Comparison of ENCODE assay signal across 8 cellular contexts in genomic region chr12:19552441-19553097, GRCh38.
A peak's percentile ranks its signal among the peaks of the same experiment; 100 is the strongest.
DNase-seq lines count a peak whose midpoint lies in the region; ATAC-seq and TF ChIP-seq lines count a peak whose summit lies in the region.
"Not testable (repeated sequence)": the region's sequence is repeated elsewhere in the genome, so short reads cannot be mapped to it uniquely, and the experiment has no call there.

No MANE protein-coding gene starts in this region.

- H3K9me3 Mint-ChIP-seq in activated CD4-positive, alpha-beta T cell treated with anti-CD3 and anti-CD28 coated beads, Interleukin-2, amount 10 ng/mL, durations not matched to agents 7 days and 5 days; activated naive CD8-positive, alpha-beta T cell treated with anti-CD3 and anti-CD28 coated beads, Interleukin-2, amount 50 U/mL, for 24 hours: not testable (repeated sequence)

- peak; percentile 61 for ATAC-seq in GM19025 (IDR thresholded peaks at IDR 0.05; ENCODE audit: low read depth, unreplicated experiment)
- ATAC-seq in GM21723 (IDR thresholded peaks at IDR 0.05; ENCODE audit: unreplicated experiment): peak; percentile 90
- ATAC-seq in HG03060 (IDR thresholded peaks at IDR 0.05; ENCODE audit: low read depth, unreplicated experiment): peak; percentile 76
- ATAC-seq in HG03521 (IDR thresholded peaks at IDR 0.05; ENCODE audit: unreplicated experiment): peak; percentile 61
- peak; percentile 97 for ATAC-seq in activated naive CD8-positive, alpha-beta T cell treated with anti-CD3 and anti-CD28 coated beads, Interleukin-2, amount 50 U/mL, for 24 hours
- ATAC-seq in sciatic nerve: peak; percentile 33

- POLR2A ChIA-PET in activated CD4-positive, alpha-beta T cell treated with anti-CD3 and anti-CD28 coated beads, Interleukin-2, amount 10 ng/mL, durations not matched to agents 7 days and 5 days (lab: Charles Lee): not testable (repeated sequence)

- not testable (repeated sequence) for TF ChIP-seq CTCF in GM10266 (IDR thresholded peaks at IDR 0.05; ENCODE audit: control insufficient read depth, insufficient read depth, low read depth, missing control alignments)

- H3K4me3 Mint-ChIP-seq in activated CD4-positive, alpha-beta T cell treated with anti-CD3 and anti-CD28 coated beads, Interleukin-2, amount 10 ng/mL, durations not matched to agents 7 days and 5 days: peak overlapping the region; percentile 62
- H3K4me3 Mint-ChIP-seq in activated naive CD8-positive, alpha-beta T cell treated with anti-CD3 and anti-CD28 coated beads, Interleukin-2, amount 50 U/mL, for 24 hours: peak overlapping the region; percentile 37

- CTCF ChIA-PET in activated CD4-positive, alpha-beta T cell treated with anti-CD3 and anti-CD28 coated beads, Interleukin-2, amount 10 ng/mL, durations not matched to agents 7 days and 5 days (lab: Charles Lee): interaction anchor here (0.7 to 1.0 kb wide), 2 partner anchors 11 to 54 kb away, joined by 3 read pairs; no protein-coding TSS in a partner anchor

- peak; percentile 25 for DNase-seq in GM10266 (ENCODE audit: extremely low spot score)
- peak; percentile 12 for DNase-seq in activated CD4-positive, alpha-beta T cell treated with anti-CD3 and anti-CD28 coated beads, Interleukin-2, amount 10 ng/mL, durations not matched to agents 7 days and 5 days
- not testable (repeated sequence) for DNase-seq in activated naive CD8-positive, alpha-beta T cell treated with anti-CD3 and anti-CD28 coated beads, Interleukin-2, amount 50 U/mL, for 24 hours; sciatic nerve (ENCODE audit: low spot score)

- H3K4me1 Mint-ChIP-seq in activated CD4-positive, alpha-beta T cell treated with anti-CD3 and anti-CD28 coated beads, Interleukin-2, amount 10 ng/mL, durations not matched to agents 7 days and 5 days: peaks cover 23% of the 10 kb centered on the region
- H3K4me1 Mint-ChIP-seq in activated naive CD8-positive, alpha-beta T cell treated with anti-CD3 and anti-CD28 coated beads, Interleukin-2, amount 50 U/mL, for 24 hours: peaks cover 14% of the 10 kb centered on the region

- intact Hi-C loops in sciatic nerve (cut with DNase I): not testable (repeated sequence)

- H3K36me3 Mint-ChIP-seq in activated CD4-positive, alpha-beta T cell treated with anti-CD3 and anti-CD28 coated beads, Interleukin-2, amount 10 ng/mL, durations not matched to agents 7 days and 5 days (ENCODE audit: low read depth): not testable (repeated sequence)
- H3K36me3 Mint-ChIP-seq in activated naive CD8-positive, alpha-beta T cell treated with anti-CD3 and anti-CD28 coated beads, Interleukin-2, amount 50 U/mL, for 24 hours (ENCODE audit: low read depth): peaks cover 11% of the 10 kb centered on the region

- H3K27ac Mint-ChIP-seq in activated CD4-positive, alpha-beta T cell treated with anti-CD3 and anti-CD28 coated beads, Interleukin-2, amount 10 ng/mL, durations not matched to agents 7 days and 5 days: peak overlapping the region; percentile 89
- H3K27ac Mint-ChIP-seq in activated naive CD8-positive, alpha-beta T cell treated with anti-CD3 and anti-CD28 coated beads, Interleukin-2, amount 50 U/mL, for 24 hours: not testable (repeated sequence)

- H3K27me3 Mint-ChIP-seq in activated CD4-positive, alpha-beta T cell treated with anti-CD3 and anti-CD28 coated beads, Interleukin-2, amount 10 ng/mL, durations not matched to agents 7 days and 5 days; activated naive CD8-positive, alpha-beta T cell treated with anti-CD3 and anti-CD28 coated beads, Interleukin-2, amount 50 U/mL, for 24 hours: not testable (repeated sequence)

Comparison
In these comparisons a context has a peak if more than half of its experiments do, and no peak if none do; other contexts are left out.
1. ATAC-seq: peak in every context shown above with its lines; median percentile 97 in activated naive CD8-positive, alpha-beta T cell treated with anti-CD3 and anti-CD28 coated beads, Interleukin-2, amount 50 U/mL, for 24 hours; 90 in GM21723; 76 in HG03060; 61 in GM19025; 61 in HG03521; 33 in sciatic nerve.